9 cellular contexts compared by ENCODE assay signal in genomic region chr6:5994999-5995698, GRCh38. TPM values are rescaled to one million over a fixed set of nuclear protein-coding genes. Genes with fewer than 3 reads are reported as not detected.
DNase-seq lines count a peak whose midpoint lies in the region; ATAC-seq lines count a peak whose summit lies in the region.
"Had no signal": no experiment of that assay in that cellular context is flagged by ENCODE, and none has a peak within 500 bp of the region (broad histone marks: within the 10 kb centered on the region; RNA-seq: fewer than 3 reads in every experiment).

No MANE protein-coding gene starts in this region.

- H3K4me3 Mint-ChIP-seq in activated T-cell treated with anti-CD3 and anti-CD28 coated beads, Interleukin-2, amount 50 U/mL, for 72 hours, result peak overlapping the region; percentile 89 to 93
- H3K4me3 Mint-ChIP-seq in activated T-helper 17 cell treated with anti-CD3 and anti-CD28 coated beads, Interleukin-2, amount 50 U/mL, for 72 hours, result peak overlapping the region; percentile 82
- peak overlapping the region; percentile 82 to 98 (median 93) for H3K4me3 Mint-ChIP-seq in immature natural killer cell
- H3K4me3 Mint-ChIP-seq in stimulated activated effector memory CD8-positive, alpha-beta T cell treated with anti-CD3 and anti-CD28 coated beads, Interleukin-12 subunit alpha, Interleukin-12 subunit beta, amount 100 ng/mL, for 72 hours, result peak overlapping the region; percentile 83

- DNase-seq in activated T-cell treated with anti-CD3 and anti-CD28 coated beads, Interleukin-2, amount 50 U/mL, for 72 hours, result no peak
- DNase-seq in activated T-cell treated with anti-CD3 and anti-CD28 coated beads for 4 hours (no peak), immature natural killer cell (no peak), hippocampal formation (lab: John Stamatoyannopoulos, UW) (no peak)
- no peak for DNase-seq in stimulated activated effector memory CD8-positive, alpha-beta T cell treated with anti-CD3 and anti-CD28 coated beads, Interleukin-12 subunit alpha, Interleukin-12 subunit beta, amount 100 ng/mL, for 72 hours (ENCODE audit: low spot score in 2 of 2)
- DNase-seq: cerebellar nuclear complex had no signal

- H3K36me3 Mint-ChIP-seq in activated T-cell treated with anti-CD3 and anti-CD28 coated beads, Interleukin-2, amount 50 U/mL, for 72 hours (ENCODE audit: insufficient read depth in 2 of 2), result peaks cover 4 to 5% of the 10 kb centered on the region in 2 donors
- peaks cover 21% of the 10 kb centered on the region for H3K36me3 Mint-ChIP-seq in activated T-helper 17 cell treated with anti-CD3 and anti-CD28 coated beads, Interleukin-2, amount 50 U/mL, for 72 hours (ENCODE audit: low read depth)
- H3K36me3 Mint-ChIP-seq in immature natural killer cell, result peaks cover 0 to 4% (median 4%) of the 10 kb centered on the region in 3 donors
- H3K36me3 Mint-ChIP-seq in stimulated activated effector memory CD8-positive, alpha-beta T cell treated with anti-CD3 and anti-CD28 coated beads, Interleukin-12 subunit alpha, Interleukin-12 subunit beta, amount 100 ng/mL, for 72 hours, result peaks cover 17% of the 10 kb centered on the region

- H3K27ac Mint-ChIP-seq in activated T-cell treated with anti-CD3 and anti-CD28 coated beads, Interleukin-2, amount 50 U/mL, for 72 hours, result no peak overlapping the region
- H3K27ac Mint-ChIP-seq in activated T-helper 17 cell treated with anti-CD3 and anti-CD28 coated beads, Interleukin-2, amount 50 U/mL, for 72 hours, result peak overlapping the region; percentile 45
- H3K27ac Mint-ChIP-seq in immature natural killer cell, result peak overlapping the region in 1 of 6 donors; percentile 56
- peak overlapping the region; percentile 54 for H3K27ac Mint-ChIP-seq in stimulated activated effector memory CD8-positive, alpha-beta T cell treated with anti-CD3 and anti-CD28 coated beads, Interleukin-12 subunit alpha, Interleukin-12 subunit beta, amount 100 ng/mL, for 72 hours

- peaks cover 82% of the 10 kb centered on the region for H3K27me3 Mint-ChIP-seq in activated T-cell treated with anti-CD3 and anti-CD28 coated beads, Interleukin-2, amount 50 U/mL, for 72 hours (ENCODE audit: low read depth)
- peaks cover 70% of the 10 kb centered on the region for H3K27me3 Mint-ChIP-seq in activated T-helper 17 cell treated with anti-CD3 and anti-CD28 coated beads, Interleukin-2, amount 50 U/mL, for 72 hours
- H3K27me3 Mint-ChIP-seq in immature natural killer cell (ENCODE audit: low read depth in 3 of 3), result peaks cover 49 to 75% (median 74%) of the 10 kb centered on the region in 3 donors

- H3K4me1 Mint-ChIP-seq in activated T-cell treated with anti-CD3 and anti-CD28 coated beads, Interleukin-2, amount 50 U/mL, for 72 hours (ENCODE audit: low read depth), result peaks cover 55% of the 10 kb centered on the region
- peaks cover 37% of the 10 kb centered on the region for H3K4me1 Mint-ChIP-seq in activated T-helper 17 cell treated with anti-CD3 and anti-CD28 coated beads, Interleukin-2, amount 50 U/mL, for 72 hours
- peaks cover 48 to 55% of the 10 kb centered on the region in 2 donors for H3K4me1 Mint-ChIP-seq in immature natural killer cell
- H3K4me1 Mint-ChIP-seq in stimulated activated effector memory CD8-positive, alpha-beta T cell treated with anti-CD3 and anti-CD28 coated beads, Interleukin-12 subunit alpha, Interleukin-12 subunit beta, amount 100 ng/mL, for 72 hours, result peaks cover 54% of the 10 kb centered on the region

- no peak for ATAC-seq in activated T-cell treated with anti-CD3 and anti-CD28 coated beads, Interleukin-2, amount 50 U/mL, for 72 hours (replicated peaks in 1 of 2)
- no peak for ATAC-seq in activated T-helper 17 cell treated with anti-CD3 and anti-CD28 coated beads, Interleukin-2, amount 50 U/mL, for 72 hours (replicated peaks)
- no peak for ATAC-seq in stimulated activated effector memory CD8-positive, alpha-beta T cell treated with anti-CD3 and anti-CD28 coated beads, Interleukin-12 subunit alpha, Interleukin-12 subunit beta, amount 100 ng/mL, for 72 hours
- no peak for ATAC-seq in HG03439 (IDR thresholded peaks at IDR 0.05; ENCODE audit: unreplicated experiment)
- no peak for ATAC-seq in HG03039 (IDR thresholded peaks at IDR 0.05; ENCODE audit: unreplicated experiment)

- peaks cover 0 to 1% of the 10 kb centered on the region in 2 donors for H3K9me3 Mint-ChIP-seq in activated T-cell treated with anti-CD3 and anti-CD28 coated beads, Interleukin-2, amount 50 U/mL, for 72 hours
- H3K9me3 Mint-ChIP-seq in activated T-helper 17 cell treated with anti-CD3 and anti-CD28 coated beads, Interleukin-2, amount 50 U/mL, for 72 hours, result peaks cover 2% of the 10 kb centered on the region
- H3K9me3 Mint-ChIP-seq in immature natural killer cell, result peaks cover 0 to 10% (median 3%) of the 10 kb centered on the region in 6 donors
- H3K9me3 Mint-ChIP-seq in stimulated activated effector memory CD8-positive, alpha-beta T cell treated with anti-CD3 and anti-CD28 coated beads, Interleukin-12 subunit alpha, Interleukin-12 subunit beta, amount 100 ng/mL, for 72 hours, result peaks cover 2% of the 10 kb centered on the region

RNA-seq across cellular contexts. Expression of gene NRN1, which starts 11.6 kb away (rescaled TPM):
- 1 to 10 TPM; 2.5 to 3.3 TPM for total RNA-seq in activated T-cell treated with anti-CD3 and anti-CD28 coated beads, Interleukin-2, amount 50 U/mL, for 72 hours
- 10 to 100 TPM in 1 of 2 donors, 1 to 10 TPM in 1; 1.1 to 14.7 TPM for total RNA-seq in activated T-helper 17 cell treated with anti-CD3 and anti-CD28 coated beads, Interleukin-2, amount 50 U/mL, for 72 hours
- not detected for polyA plus RNA-seq in immature natural killer cell
